9 cellular contexts compared by ENCODE assay signal in genomic region chr3:159881828-159882309, GRCh38. TPM values are rescaled to one million over a fixed set of nuclear protein-coding genes. Genes with fewer than 3 reads are reported as not detected.
DNase-seq lines count a peak whose midpoint lies in the region; ATAC-seq and TF ChIP-seq lines count a peak whose summit lies in the region.
"Had no signal": no experiment of that assay in that cellular context is flagged by ENCODE, and none has a peak within 500 bp of the region (broad histone marks: within the 10 kb centered on the region; RNA-seq: fewer than 3 reads in every experiment).

No MANE protein-coding gene starts in this region.

- H3K79me1 ChIP-seq in mesenchymal stem cell (replicated peaks; ENCODE audit: low read length, poor library complexity, severe bottlenecking), result peaks cover 21% of the 10 kb centered on the region

- no peak overlapping the region for H2AK5ac ChIP-seq in mesenchymal stem cell (ENCODE audit: low read length, severe bottlenecking)

- no peaks in the 10 kb centered on the region for H3K27me3 ChIP-seq in mesenchymal stem cell (ENCODE audit: control insufficient read depth in 1 of 2, insufficient read depth in 1 of 2, low read length in 2 of 2)
- no peaks in the 10 kb centered on the region for H3K27me3 ChIP-seq in body of pancreas
- no peaks in the 10 kb centered on the region for H3K27me3 ChIP-seq in suprapubic skin
- H3K27me3 ChIP-seq: testis had no signal

- H3K18ac ChIP-seq in mesenchymal stem cell (ENCODE audit: low read depth in 1 of 2, low read length in 2 of 2), result peak overlapping the region in 1 of 2 experiments; percentile 80

- H3K4me3 ChIP-seq in mesenchymal stem cell (ENCODE audit: insufficient read depth in 1 of 2, low read depth in 1 of 2, low read length in 2 of 2), result no peak overlapping the region
- no peak overlapping the region for H3K4me3 ChIP-seq in body of pancreas
- no peak overlapping the region for H3K4me3 ChIP-seq in suprapubic skin
- H3K4me3 ChIP-seq: testis had no signal

- H3K4me1 ChIP-seq in mesenchymal stem cell (ENCODE audit: control insufficient read depth, insufficient read depth, low read depth, low read length) (peaks cover 15% of the 10 kb centered on the region), body of pancreas (no peaks in the 10 kb centered on the region), suprapubic skin (peaks cover 14% of the 10 kb centered on the region)
- H3K4me1 ChIP-seq: testis had no signal

- peaks cover 58% of the 10 kb centered on the region for H3K4me1 Mint-ChIP-seq in chondrocyte (ENCODE audit: low read depth)

- intact Hi-C loops in body of pancreas (cut with DNase I), result loop anchor here (10.0 kb wide), 1 partner anchor 123 kb away; no protein-coding TSS in a partner anchor

- peaks cover 4% of the 10 kb centered on the region for H3K36me3 Mint-ChIP-seq in chondrocyte (ENCODE audit: low read depth)

- H3K9ac ChIP-seq in mesenchymal stem cell (ENCODE audit: low read length), result no peak overlapping the region

- DNase-seq in NCI-H2171 treated with DMSO at 0.1 percent for 48 hours (lab: John Stamatoyannopoulos, UW) (peak; percentile 34), NCI-H2171 (lab: John Stamatoyannopoulos, UW) (no peak), chondrocyte (ENCODE audit: low spot score) (peak; percentile 68), mesenchymal stem cell (no peak), ureter (ENCODE audit: low spot score) (peak; percentile 75), body of pancreas (no peak), suprapubic skin (ENCODE audit: low spot score in 2 of 2) (no peak)
- no peak for DNase-seq in activated effector memory CD4-positive, alpha-beta T cell treated with anti-CD3 and anti-CD28 coated beads, Interleukin-2, amount 50 U/mL, for 16 hours
- DNase-seq: testis had no signal

- peak overlapping the region; percentile 8 for H4K8ac ChIP-seq in mesenchymal stem cell (ENCODE audit: low read length)

- 57% methylated on average over 4 of the region's 7 CpGs for WGBS in mesenchymal stem cell
- WGBS in body of pancreas, 2 donors, result 54 to 62% methylated on average over 7 of the region's 7 CpGs
- WGBS in suprapubic skin, result 32% methylated on average over 6 of the region's 7 CpGs

- ATAC-seq in body of pancreas, result no peak

- no peaks in the 10 kb centered on the region for H3K9me3 Mint-ChIP-seq in chondrocyte (ENCODE audit: low read depth)

- no peak for TF ChIP-seq POLR2A in body of pancreas (IDR thresholded peaks at IDR 0.05)
- no peak for TF ChIP-seq POLR2A in suprapubic skin (IDR thresholded peaks at IDR 0.05)

- TF ChIP-seq EP300 in suprapubic skin (IDR thresholded peaks at IDR 0.05), result no peak

- no peak overlapping the region for H4K91ac ChIP-seq in mesenchymal stem cell (ENCODE audit: low read length)

- H3K4me2 ChIP-seq in mesenchymal stem cell (ENCODE audit: low read length, poor library complexity, severe bottlenecking), result no peak overlapping the region

- H3K14ac ChIP-seq in mesenchymal stem cell (ENCODE audit: low read length in 2 of 2), result no peak overlapping the region

- H3K9me3 ChIP-seq in mesenchymal stem cell (ENCODE audit: control insufficient read depth, low read length) (no peaks in the 10 kb centered on the region), body of pancreas (no peaks in the 10 kb centered on the region), suprapubic skin (no peaks in the 10 kb centered on the region)
- H3K9me3 ChIP-seq: testis had no signal

- peak overlapping the region; percentile 19 to 73 for H3K4ac ChIP-seq in mesenchymal stem cell (ENCODE audit: low read depth in 1 of 2, low read length in 2 of 2)

- peak overlapping the region; percentile 74 for H3K27ac Mint-ChIP-seq in chondrocyte (ENCODE audit: unreplicated experiment)

- H3K4me3 Mint-ChIP-seq in chondrocyte (ENCODE audit: unreplicated experiment), result no peak overlapping the region

- peak overlapping the region; percentile 15 for H2BK120ac ChIP-seq in mesenchymal stem cell (ENCODE audit: low read depth, low read length)

- TF ChIP-seq CTCF in chondrocyte (IDR thresholded peaks at IDR 0.05), result no peak
- TF ChIP-seq CTCF in body of pancreas (IDR thresholded peaks at IDR 0.05), result no peak
- no peak for TF ChIP-seq CTCF in suprapubic skin (IDR thresholded peaks at IDR 0.05)

- no peaks in the 10 kb centered on the region for H3K27me3 Mint-ChIP-seq in chondrocyte (ENCODE audit: low read depth)

- H3K36me3 ChIP-seq in mesenchymal stem cell (ENCODE audit: control insufficient read depth in 1 of 2, insufficient read depth in 2 of 2, low read depth in 1 of 2, low read length in 2 of 2) (peaks cover 0 to 3% of the 10 kb centered on the region in 2 experiments), body of pancreas (replicated peaks in 1 of 2; ENCODE audit: insufficient read depth in 1 of 2, low read depth in 2 of 2) (no peaks in the 10 kb centered on the region), suprapubic skin (no peaks in the 10 kb centered on the region)

- no peak overlapping the region for H2BK15ac ChIP-seq in mesenchymal stem cell (ENCODE audit: low read depth, poor library complexity, severe bottlenecking)

- H2AFZ ChIP-seq in mesenchymal stem cell (ENCODE audit: low read depth, low read length), result no peak overlapping the region

- H3K27ac ChIP-seq in mesenchymal stem cell (ENCODE audit: low read length, poor library complexity, severe bottlenecking), result peak overlapping the region; percentile 9
- H3K27ac ChIP-seq in body of pancreas, result no peak overlapping the region
- H3K27ac ChIP-seq in suprapubic skin, result no peak overlapping the region
- H3K27ac ChIP-seq: testis had no signal

- peak overlapping the region; percentile 7 to 38 for H2BK12ac ChIP-seq in mesenchymal stem cell (ENCODE audit: low read length in 2 of 2)

- H3K23ac ChIP-seq in mesenchymal stem cell (ENCODE audit: low read length in 2 of 2), result no peak overlapping the region

- H2BK5ac ChIP-seq in mesenchymal stem cell (ENCODE audit: low read depth, low read length, poor library complexity, severe bottlenecking), result no peak overlapping the region

RNA-seq across cellular contexts. Expression of gene SCHIP1, which starts 42.2 kb away (rescaled TPM):
- 7.1 to 10.6 TPM (median 7.5 TPM) in 3 replicates for total RNA-seq in chondrocyte
- 7.2 TPM for polyA plus RNA-seq in mesenchymal stem cell (2013, experiment 1 of 2)
- polyA plus RNA-seq in mesenchymal stem cell (2013, experiment 2 of 2), result 7.2 TPM
- 5.8 TPM for total RNA-seq in ureter
- 1 to 10 TPM in 1 of 2 donors, under 1 TPM in 1; 0.66 to 1.3 TPM for total RNA-seq in body of pancreas
- 1 to 10 TPM in 1 of 4 donors, under 1 TPM in 2, not detected in 1; 0.39 to 6.0 (median 0.57) TPM for total RNA-seq in suprapubic skin

Comparison
In these comparisons a context has a peak if more than half of its experiments do, and no peak if none do; other contexts are left out.
1. DNase-seq: peak in NCI-H2171 treated with DMSO at 0.1 percent for 48 hours (single experiment), chondrocyte (single experiment) and ureter (single experiment); none in NCI-H2171 (single experiment), mesenchymal stem cell (single experiment), body of pancreas (0 of 4), activated effector memory CD4-positive, alpha-beta T cell treated with anti-CD3 and anti-CD28 coated beads, Interleukin-2, amount 50 U/mL, for 16 hours (single experiment) and suprapubic skin (0 of 2).